8 cellular contexts compared by ENCODE assay signal in genomic region chr4:185470503-185471195, GRCh38. TPM values are rescaled to one million over a fixed set of nuclear protein-coding genes. Genes with fewer than 3 reads are reported as not detected.
DNase-seq lines count a peak whose midpoint lies in the region; ATAC-seq, FAIRE-seq and TF ChIP-seq lines count a peak whose summit lies in the region.

No MANE protein-coding gene starts in this region.

- no peaks in the 10 kb centered on the region for H3K36me3 Mint-ChIP-seq in activated CD4-positive, alpha-beta memory T cell treated with anti-CD3 and anti-CD28 coated beads, Interleukin-2, amount 10 ng/mL, durations not matched to agents 7 days and 5 days (ENCODE audit: low read depth)

- H3K79me2 ChIP-seq in endothelial cell of umbilical vein (ENCODE audit: control insufficient read depth, insufficient read depth, low read length) = no peaks in the 10 kb centered on the region

- POLR2A ChIA-PET in AG04450 (lab: Yijun Ruan, JAX) = no interaction called here
- POLR2A ChIA-PET in activated CD4-positive, alpha-beta memory T cell treated with anti-CD3 and anti-CD28 coated beads, Interleukin-2, amount 10 ng/mL, durations not matched to agents 7 days and 5 days (lab: Charles Lee) = no interaction called here
- POLR2A ChIA-PET in endothelial cell of umbilical vein (lab: Charles Lee) = no interaction called here

- no peaks in the 10 kb centered on the region for H4K20me1 ChIP-seq in endothelial cell of umbilical vein (replicated peaks; ENCODE audit: control insufficient read depth, extremely low read depth, insufficient read depth, low read length)

- H3K36me3 ChIP-seq in endothelial cell of umbilical vein (ENCODE audit: control insufficient read depth in 2 of 2, extremely low read depth in 1 of 2, insufficient read depth in 2 of 2, low read length in 2 of 2) = no peaks in the 10 kb centered on the region

- H2AFZ ChIP-seq in endothelial cell of umbilical vein (ENCODE audit: low read depth, low read length) = peak overlapping the region; percentile 98

- H3K27me3 ChIP-seq in AG04450 (ENCODE audit: control insufficient read depth, insufficient read depth, low read length) (peaks cover 11% of the 10 kb centered on the region), endothelial cell of umbilical vein (ENCODE audit: control insufficient read depth in 2 of 2, insufficient read depth in 2 of 2, low read length in 2 of 2) (peaks cover 15% of the 10 kb centered on the region in 2 experiments)

- peak overlapping the region; percentile 74 for H3K4me3 Mint-ChIP-seq in activated CD4-positive, alpha-beta memory T cell treated with anti-CD3 and anti-CD28 coated beads, Interleukin-2, amount 10 ng/mL, durations not matched to agents 7 days and 5 days

- peaks cover 8% of the 10 kb centered on the region for H3K4me1 ChIP-seq in endothelial cell of umbilical vein (ENCODE audit: control insufficient read depth, extremely low read depth, insufficient read depth, low read length)

- no peak for DNase-seq in AG04450 (ENCODE audit: low read depth, low spot score)
- DNase-seq in NAMALWA (ENCODE audit: low spot score) = peak; percentile 63
- peak; percentile 42 for DNase-seq in activated CD4-positive, alpha-beta memory T cell treated with anti-CD3 and anti-CD28 coated beads, Interleukin-2, amount 10 ng/mL, durations not matched to agents 7 days and 5 days
- peak; percentile 52 for DNase-seq in endothelial cell of umbilical vein (ENCODE audit: low read depth, low spot score)
- DNase-seq in mucosa of gallbladder (ENCODE audit: low spot score) = peak; percentile 58
- DNase-seq in HPDE6-E6E7 (ENCODE audit: extremely low spot score) = no peak

- dilution Hi-C loops in endothelial cell of umbilical vein (cut with MboI; ENCODE audit: extremely low pct_ligation_motif_present, low sequenced_read_pairs) = no loop called here

- BruUV-seq in endothelial cell of umbilical vein (replicated peaks; lab: Mats Ljungman, UMichigan) = TSS peak; percentile 34

- peak overlapping the region; percentile 5 for H3K9ac ChIP-seq in endothelial cell of umbilical vein (replicated peaks; ENCODE audit: extremely low read depth, insufficient read depth, low read length)

- H3K9me3 ChIP-seq in AG04450 (ENCODE audit: control insufficient read depth, insufficient read depth, low read length) (no peaks in the 10 kb centered on the region; the same call in 1 of the 2 replicates), endothelial cell of umbilical vein (replicated peaks; ENCODE audit: control insufficient read depth, insufficient read depth, low read length) (no peaks in the 10 kb centered on the region)

- no peak for TF ChIP-seq CTCF in AG04450 (IDR thresholded peaks at IDR 0.05; ENCODE audit: low read depth, low read length)
- no peak for TF ChIP-seq CTCF in endothelial cell of umbilical vein (IDR thresholded peaks at IDR 0.05; ENCODE audit: extremely low read depth in 1 of 2, insufficient read depth in 1 of 2, low read depth in 1 of 2, low read length in 2 of 2)

- peak overlapping the region; percentile 90 for H3K4me2 ChIP-seq in endothelial cell of umbilical vein (ENCODE audit: insufficient read depth, low read length)

- no peak for TF ChIP-seq POLR2A in endothelial cell of umbilical vein (IDR thresholded peaks at IDR 0.05; ENCODE audit: low read depth, low read length)

- H3K9me1 ChIP-seq in endothelial cell of umbilical vein (replicated peaks; ENCODE audit: control insufficient read depth, extremely low read depth, insufficient read depth, low read length) = no peaks in the 10 kb centered on the region

- H3K27ac ChIP-seq in AG04450 (ENCODE audit: low read depth, low read length) = no peak overlapping the region
- H3K27ac ChIP-seq in endothelial cell of umbilical vein (ENCODE audit: insufficient read depth, low read depth, low read length) = no peak overlapping the region
- peak overlapping the region; percentile 78 for H3K27ac ChIP-seq in temporal lobe (ENCODE audit: low read depth, low read length)

- peaks cover 6% of the 10 kb centered on the region for H3K4me1 Mint-ChIP-seq in activated CD4-positive, alpha-beta memory T cell treated with anti-CD3 and anti-CD28 coated beads, Interleukin-2, amount 10 ng/mL, durations not matched to agents 7 days and 5 days

- H3K27ac Mint-ChIP-seq in activated CD4-positive, alpha-beta memory T cell treated with anti-CD3 and anti-CD28 coated beads, Interleukin-2, amount 10 ng/mL, durations not matched to agents 7 days and 5 days = no peak overlapping the region

- H3K4me3 ChIP-seq in AG04450 (ENCODE audit: low read depth, low read length) (peak overlapping the region; percentile 75), endothelial cell of umbilical vein (replicated peaks in 1 of 3; ENCODE audit: insufficient read depth in 1 of 3, low read depth in 1 of 3, low read length in 3 of 3) (peak overlapping the region; percentile 12 to 59 (median 57))

- no peaks in the 10 kb centered on the region for H3K9me3 Mint-ChIP-seq in activated CD4-positive, alpha-beta memory T cell treated with anti-CD3 and anti-CD28 coated beads, Interleukin-2, amount 10 ng/mL, durations not matched to agents 7 days and 5 days

- H3K27me3 Mint-ChIP-seq in activated CD4-positive, alpha-beta memory T cell treated with anti-CD3 and anti-CD28 coated beads, Interleukin-2, amount 10 ng/mL, durations not matched to agents 7 days and 5 days = peaks cover 60% of the 10 kb centered on the region

- CTCF ChIA-PET in AG04450 (lab: Charles Lee) = interaction anchor here (1.4 kb wide), 1 partner anchor 127 kb away, joined by 4 read pairs; no protein-coding TSS in a partner anchor
- CTCF ChIA-PET in activated CD4-positive, alpha-beta memory T cell treated with anti-CD3 and anti-CD28 coated beads, Interleukin-2, amount 10 ng/mL, durations not matched to agents 7 days and 5 days (lab: Charles Lee) = no interaction called here
- CTCF ChIA-PET in endothelial cell of umbilical vein (lab: Charles Lee) = no interaction called here

- peak; percentile 28 for FAIRE-seq in endothelial cell of umbilical vein (lab: Jason Lieb, UNC)

- intact Hi-C loops in endothelial cell of umbilical vein (cut with micrococcal nuclease) = loop anchor here (1.0 to 2.0 kb wide), 11 partner anchors 43 to 568 kb away; partner anchors contain the start of genes ANKRD37, PDLIM3, SNX25 and UFSP2

- ATAC-seq in GM18498 (IDR thresholded peaks at IDR 0.05; ENCODE audit: unreplicated experiment) = peak; percentile 1

TF ChIP-seq in endothelial cell of umbilical vein, 7 proteins besides CTCF, POLR2A, EP300 and RAD21:
- TF ChIP-seq POLR2AphosphoS5 (IDR thresholded peaks at IDR 0.05; ENCODE audit: insufficient read depth, low read depth, low read length) = no peak
- no peak for TF ChIP-seq JUN (IDR thresholded peaks at IDR 0.05; ENCODE audit: borderline replicate concordance, insufficient read depth, insufficient read length, low read depth)
- TF ChIP-seq MYC (IDR thresholded peaks at IDR 0.05; ENCODE audit: low read depth, low read length) = no peak
- TF ChIP-seq GATA2 (IDR thresholded peaks at IDR 0.05; ENCODE audit: insufficient read depth, insufficient read length, low read depth, low read length) = no peak
- no peak for TF ChIP-seq MAX (IDR thresholded peaks at IDR 0.05; ENCODE audit: insufficient read depth, insufficient read length)
- no peak for TF ChIP-seq FOS (IDR thresholded peaks at IDR 0.05; ENCODE audit: borderline replicate concordance, insufficient read depth, low read length)
- no peak for TF ChIP-seq EZH2 (IDR thresholded peaks at IDR 0.05; ENCODE audit: borderline replicate concordance, low read depth, low read length, severe bottlenecking)
TF ChIP-seq in endothelial cell of umbilical vein: peak in this region for 0.

RNA-seq across cellular contexts. Expression of gene CCDC110, which starts 0.9 kb away (rescaled TPM):
- polyA plus RNA-seq in AG04450 (2011; rRNA removed) (0.84 and 1.1 TPM in 2 replicates), endothelial cell of umbilical vein (0.03 and 0.25 TPM in 2 replicates)
- 0.18 and 0.56 TPM in 2 replicates for polyA minus RNA-seq in AG04450 (2011; rRNA and poly(A)+ RNA removed)
- not detected for total RNA-seq in activated CD4-positive, alpha-beta memory T cell treated with anti-CD3 and anti-CD28 coated beads, Interleukin-2, amount 10 ng/mL, durations not matched to agents 7 days and 5 days
- total RNA-seq in endothelial cell of umbilical vein (0.28 and 0.71 TPM in 2 replicates), mucosa of gallbladder (0.78 TPM), temporal lobe (1.7 TPM)
- polyA plus RNA-seq in endothelial cell of umbilical vein (2011; cell fraction: cytosol; rRNA removed) = 0.32 and 0.34 TPM in 2 replicates
- polyA plus RNA-seq in endothelial cell of umbilical vein (2011; cell fraction: nucleus; rRNA removed) = 0.32 and 1.0 TPM in 2 replicates
- 0.37 and 0.79 TPM in 2 replicates for polyA plus RNA-seq in endothelial cell of umbilical vein (2012)
- polyA minus RNA-seq in endothelial cell of umbilical vein = not detected in 2 replicates
- not detected for polyA minus RNA-seq in endothelial cell of umbilical vein (2011; cell fraction: cytosol; rRNA and poly(A)+ RNA removed)
- not detected in 2 replicates for polyA minus RNA-seq in endothelial cell of umbilical vein (2011; cell fraction: nucleus; rRNA and poly(A)+ RNA removed)

RNA-seq across cellular contexts. Expression of gene UFSP2, which starts 44.9 kb away (rescaled TPM):
- polyA plus RNA-seq in AG04450 (2011; rRNA removed) (41.2 and 54.1 TPM in 2 replicates), endothelial cell of umbilical vein (17.0 and 25.2 TPM in 2 replicates)
- polyA minus RNA-seq in AG04450 (2011; rRNA and poly(A)+ RNA removed) = 37.4 and 41.1 TPM in 2 replicates
- 10 to 100 TPM; 23.4 to 23.8 TPM for total RNA-seq in activated CD4-positive, alpha-beta memory T cell treated with anti-CD3 and anti-CD28 coated beads, Interleukin-2, amount 10 ng/mL, durations not matched to agents 7 days and 5 days
- total RNA-seq in endothelial cell of umbilical vein (25.2 and 26.7 TPM in 2 replicates), mucosa of gallbladder (29.7 TPM), temporal lobe (32.9 TPM)
- 28.1 and 30.4 TPM in 2 replicates for polyA plus RNA-seq in endothelial cell of umbilical vein (2011; cell fraction: cytosol; rRNA removed)
- polyA plus RNA-seq in endothelial cell of umbilical vein (2011; cell fraction: nucleus; rRNA removed) = 18.2 and 19.8 TPM in 2 replicates
- polyA plus RNA-seq in endothelial cell of umbilical vein (2012) = 19.5 and 26.3 TPM in 2 replicates
- 27.2 and 42.3 TPM in 2 replicates for polyA minus RNA-seq in endothelial cell of umbilical vein
- 14.6 TPM for polyA minus RNA-seq in endothelial cell of umbilical vein (2011; cell fraction: cytosol; rRNA and poly(A)+ RNA removed)
- polyA minus RNA-seq in endothelial cell of umbilical vein (2011; cell fraction: nucleus; rRNA and poly(A)+ RNA removed) = 26.5 and 28.1 TPM in 2 replicates

Comparison
In these comparisons a context has a peak if more than half of its experiments do, and no peak if none do; other contexts are left out.
1. DNase-seq: peak in NAMALWA (single experiment), activated CD4-positive, alpha-beta memory T cell treated with anti-CD3 and anti-CD28 coated beads, Interleukin-2, amount 10 ng/mL, durations not matched to agents 7 days and 5 days (single experiment), endothelial cell of umbilical vein (single experiment) and mucosa of gallbladder (single experiment); none in AG04450 (single experiment) and HPDE6-E6E7 (single experiment).